In genomic region chr22:39170825-39171622, GRCh38 we compare ENCODE assay signal across 8 cellular contexts. TPM values are rescaled to one million over a fixed set of nuclear protein-coding genes. Genes with fewer than 3 reads are reported as not detected.
A peak's percentile ranks its signal among the peaks of the same experiment; 100 is the strongest.
DNase-seq lines count a peak whose midpoint lies in the region; ATAC-seq and TF ChIP-seq lines count a peak whose summit lies in the region.

No MANE protein-coding gene starts in this region.

- H3K27ac Mint-ChIP-seq in HFFc6 = no peak overlapping the region

- H3K9me3 Mint-ChIP-seq in HFFc6 = peaks cover 4% of the 10 kb centered on the region

- DNase-seq in DMS114 treated with DMSO at 0.1 percent for 48 hours (lab: John Stamatoyannopoulos, UW; ENCODE audit: unreplicated experiment) = peak; percentile 59
- peak; percentile 54 for DNase-seq in HFFc6
- peak; percentile 56 for DNase-seq in NCI-H2171 (lab: John Stamatoyannopoulos, UW)
- peak in 57 of 61 donors; percentile 21 to 84 (median 64) for DNase-seq in caudate nucleus (lab: John Stamatoyannopoulos, UW)
- DNase-seq in left kidney (ENCODE audit: low read depth, low spot score) = peak; percentile 90
- DNase-seq in stimulated activated CD4-positive, alpha-beta T cell treated with anti-CD3 and anti-CD28 coated beads, Interleukin-4, amount 100 ng/mL, for 24 hours = peak; percentile 84
- DNase-seq in GF-D8 (lab: John Stamatoyannopoulos, UW) = no peak

- H3K4me3 Mint-ChIP-seq in HFFc6 = 0 out of 2 replicates have a peak overlapping the region, but pooled peaks have one; percentile 26

- TF ChIP-seq CTCF in HFFc6 (IDR thresholded peaks at IDR 0.05) = peak; percentile 98

- peaks cover 39% of the 10 kb centered on the region for H3K4me1 Mint-ChIP-seq in HFFc6 (ENCODE audit: low read depth)

- ATAC-seq in activated CD4-positive, CD25-positive, alpha-beta regulatory T cell treated with anti-CD3 and anti-CD28 coated beads, Interleukin-2, amount 50 U/mL, for 24 hours = peak; percentile 87

- H3K27ac ChIP-seq in caudate nucleus (ENCODE audit: low read depth, low read length) = no peak overlapping the region

- H3K27me3 Mint-ChIP-seq in HFFc6 (ENCODE audit: insufficient read depth) = peaks cover 24% of the 10 kb centered on the region

- no peaks in the 10 kb centered on the region for H3K36me3 Mint-ChIP-seq in HFFc6 (ENCODE audit: low read depth)

RNA-seq across cellular contexts. Expression of gene CBX7, which starts 18.5 kb away (rescaled TPM):
- total RNA-seq in HFFc6 (2021; fragmentation: NEBNext Ultra II Directional; extraction: Animal tissue kit (Norgen Biotek cat#: 25700)) = 1 to 10 TPM; 6.2 to 7.2 (median 6.8) TPM
